Comparison of ENCODE assay signal across 33 cellular contexts in the genomic region with DNA sequence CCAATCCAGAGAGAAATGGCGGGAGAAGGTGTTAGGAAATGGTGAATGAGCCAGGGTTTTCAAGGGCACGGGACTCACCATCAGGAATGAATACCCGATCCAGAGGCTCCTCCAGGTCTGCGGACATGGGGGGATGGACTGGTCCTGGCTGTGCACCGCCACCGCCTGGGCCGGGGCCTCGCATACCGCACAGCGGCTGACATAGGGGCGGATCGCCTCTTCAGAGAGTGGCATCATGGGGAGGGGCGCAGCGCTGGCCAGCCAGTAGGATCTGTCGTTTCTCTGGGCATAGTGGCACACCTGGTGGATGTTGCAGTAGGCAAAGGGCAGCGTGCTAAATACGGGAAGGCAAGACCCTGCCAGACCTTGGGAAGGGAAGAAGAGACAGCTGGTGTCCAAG.
"Had no signal": no experiment of that assay in that cellular context is flagged by ENCODE, and none has a peak within 500 bp of the region (broad histone marks: within the 10 kb centered on the region; RNA-seq: fewer than 3 reads in every experiment).

No MANE protein-coding gene starts in this region.

- H3K27ac ChIP-seq: ascending aorta, cardiac muscle cell, KMS-11, SJCRH30, SK-N-MC, WERI-Rb-1 had no signal

- DNase-seq: activated CD4-positive, alpha-beta memory T cell treated with anti-CD3 and anti-CD28 coated beads, Interleukin-2, amount 10 ng/mL, durations not matched to agents 7 days and 5 days; activated CD4-positive, alpha-beta T cell treated with anti-CD3 and anti-CD28 coated beads for 1 hour; activated CD4-positive, alpha-beta T cell treated with anti-CD3 and anti-CD28 coated beads for 48 hours; activated CD4-positive, CD25-positive, alpha-beta regulatory T cell; activated CD8-positive, alpha-beta memory T cell treated with anti-CD3 and anti-CD28 coated beads for 24 hours; activated CD8-positive, alpha-beta memory T cell treated with anti-CD3 and anti-CD28 coated beads, Interleukin-2, amount 10 ng/mL, durations not matched to agents 7 days and 5 days; activated CD8-positive, alpha-beta memory T cell treated with anti-CD3 and anti-CD28 coated beads, Interleukin-2, amount 50 U/mL, for 48 hours; activated effector memory CD4-positive, alpha-beta T cell treated with anti-CD3 and anti-CD28 coated beads, Interleukin-2, amount 50 U/mL, for 16 hours; activated naive CD4-positive, alpha-beta T cell; activated naive CD4-positive, alpha-beta T cell treated with anti-CD3 and anti-CD28 coated beads, Interleukin-2, amount 50 U/mL, for 16 hours; activated naive CD8-positive, alpha-beta T cell treated with anti-CD3 and anti-CD28 coated beads for 36 hours; activated T-cell treated with anti-CD3 and anti-CD28 coated beads, Interleukin-2, amount 50 U/mL, for 48 hours; amniotic stem cell; MM.1S; MV-4-11; NCI-H1092; NCI-H1436 treated with DMSO at 0.1 percent for 48 hours; NCI-H1694 treated with DMSO at 0.1 percent for 48 hours; NCI-H2081; NCI-H2171 treated with DMSO at 0.1 percent for 48 hours; NCI-H2227 treated with DMSO at 0.1 percent for 48 hours; NCI-H446 treated with DMSO at 0.1 percent for 48 hours; NCI-H524; NCI-H69; SHP77; SJCRH30; T1000; WERI-Rb-1 had no signal

- ATAC-seq: activated CD8-positive, alpha-beta memory T cell treated with anti-CD3 and anti-CD28 coated beads, Interleukin-2, amount 10 ng/mL, durations not matched to agents 7 days and 5 days; Panc1 had no signal

- H3K4me3 Mint-ChIP-seq: activated CD4-positive, alpha-beta memory T cell treated with anti-CD3 and anti-CD28 coated beads, Interleukin-2, amount 10 ng/mL, durations not matched to agents 7 days and 5 days; activated CD8-positive, alpha-beta memory T cell treated with anti-CD3 and anti-CD28 coated beads, Interleukin-2, amount 10 ng/mL, durations not matched to agents 7 days and 5 days; activated naive CD8-positive, alpha-beta T cell treated with anti-CD3 and anti-CD28 coated beads for 36 hours had no signal

- H3K27me3 ChIP-seq: ascending aorta, cardiac muscle cell had no signal

- H3K4me1 ChIP-seq: ascending aorta, SJCRH30 had no signal

- H3K36me3 ChIP-seq: ascending aorta, cardiac muscle cell, SJCRH30, WERI-Rb-1 had no signal

- H3K27ac Mint-ChIP-seq: activated CD4-positive, alpha-beta memory T cell treated with anti-CD3 and anti-CD28 coated beads, Interleukin-2, amount 10 ng/mL, durations not matched to agents 7 days and 5 days; activated CD8-positive, alpha-beta memory T cell treated with anti-CD3 and anti-CD28 coated beads, Interleukin-2, amount 10 ng/mL, durations not matched to agents 7 days and 5 days; activated naive CD8-positive, alpha-beta T cell treated with anti-CD3 and anti-CD28 coated beads for 36 hours had no signal

- H3K4me1 Mint-ChIP-seq: activated CD4-positive, alpha-beta memory T cell treated with anti-CD3 and anti-CD28 coated beads, Interleukin-2, amount 10 ng/mL, durations not matched to agents 7 days and 5 days; activated CD8-positive, alpha-beta memory T cell treated with anti-CD3 and anti-CD28 coated beads, Interleukin-2, amount 10 ng/mL, durations not matched to agents 7 days and 5 days; activated naive CD8-positive, alpha-beta T cell treated with anti-CD3 and anti-CD28 coated beads for 36 hours had no signal

- H3K27me3 Mint-ChIP-seq: activated CD4-positive, alpha-beta memory T cell treated with anti-CD3 and anti-CD28 coated beads, Interleukin-2, amount 10 ng/mL, durations not matched to agents 7 days and 5 days; activated CD8-positive, alpha-beta memory T cell treated with anti-CD3 and anti-CD28 coated beads, Interleukin-2, amount 10 ng/mL, durations not matched to agents 7 days and 5 days; activated naive CD8-positive, alpha-beta T cell treated with anti-CD3 and anti-CD28 coated beads for 36 hours had no signal

- H3K4me2 ChIP-seq: KMS-11 had no signal

- H3K9me3 Mint-ChIP-seq: activated CD4-positive, alpha-beta memory T cell treated with anti-CD3 and anti-CD28 coated beads, Interleukin-2, amount 10 ng/mL, durations not matched to agents 7 days and 5 days; activated naive CD8-positive, alpha-beta T cell treated with anti-CD3 and anti-CD28 coated beads for 36 hours had no signal

- H3K9me3 ChIP-seq: ascending aorta, SJCRH30 had no signal

- H3K9ac ChIP-seq: KMS-11 had no signal

- H3K36me3 Mint-ChIP-seq: activated CD8-positive, alpha-beta memory T cell treated with anti-CD3 and anti-CD28 coated beads, Interleukin-2, amount 10 ng/mL, durations not matched to agents 7 days and 5 days; activated naive CD8-positive, alpha-beta T cell treated with anti-CD3 and anti-CD28 coated beads for 36 hours had no signal

- H3K4me3 ChIP-seq: ascending aorta, cardiac muscle cell, SJCRH30, SK-N-MC had no signal
